11 cellular contexts compared by ENCODE assay signal in genomic region chr2:227461878-227462462, GRCh38. TPM values are rescaled to one million over a fixed set of nuclear protein-coding genes. Genes with fewer than 3 reads are reported as not detected.
DNase-seq lines count a peak whose midpoint lies in the region; ATAC-seq and TF ChIP-seq lines count a peak whose summit lies in the region.
"Had no signal": no experiment of that assay in that cellular context is flagged by ENCODE, and none has a peak within 500 bp of the region (broad histone marks: within the 10 kb centered on the region; RNA-seq: fewer than 3 reads in every experiment).

No MANE protein-coding gene starts in this region.

- no peak overlapping the region for H3K4me3 Mint-ChIP-seq in T-helper 1 cell treated with Interleukin-12 subunit alpha and Interleukin-12 subunit beta and Interleukin-4 antibody, amounts not matched to agents 30 μg/mL and 1 μg/mL, for 36 hours
- H3K4me3 Mint-ChIP-seq: CD8-positive, alpha-beta T cell; endodermal cell had no signal

- no peaks in the 10 kb centered on the region for H3K27me3 Mint-ChIP-seq in T-helper 1 cell treated with Interleukin-12 subunit alpha and Interleukin-12 subunit beta and Interleukin-4 antibody, amounts not matched to agents 30 μg/mL and 1 μg/mL, for 36 hours (ENCODE audit: low read depth)

- H3K9me3 Mint-ChIP-seq in T-helper 1 cell treated with Interleukin-12 subunit alpha and Interleukin-12 subunit beta and Interleukin-4 antibody, amounts not matched to agents 30 μg/mL and 1 μg/mL, for 36 hours: no peaks in the 10 kb centered on the region
- H3K9me3 Mint-ChIP-seq: CD8-positive, alpha-beta T cell; endodermal cell had no signal

- no peaks in the 10 kb centered on the region for H3K27me3 ChIP-seq in GM06990 (replicated peaks; ENCODE audit: control insufficient read depth, insufficient read depth, low read length)
- no peaks in the 10 kb centered on the region for H3K27me3 ChIP-seq in A673 (replicated peaks; ENCODE audit: insufficient read depth, low read depth, low read length, poor library complexity)

- no peaks in the 10 kb centered on the region for H3K9me3 ChIP-seq in A673 (ENCODE audit: low read depth, low read length, poor library complexity, severe bottlenecking)

- POLR2A ChIA-PET in A673 (lab: Charles Lee; ENCODE audit: low non-redundant PET): no interaction called here

- H3K4me1 ChIP-seq in A673 (ENCODE audit: insufficient read depth, low read length, poor library complexity, severe bottlenecking): peaks cover 11% of the 10 kb centered on the region

- no TSS peak for BruUV-seq in A673 (replicated peaks; lab: Mats Ljungman, UMichigan)

- no peak overlapping the region for H3K27ac ChIP-seq in A673 (ENCODE audit: low read depth, low read length, poor library complexity, severe bottlenecking)

- intact Hi-C loops in A673 (cut with micrococcal nuclease; ENCODE audit: unreplicated experiment): no loop called here

- no peaks in the 10 kb centered on the region for H3K36me3 Mint-ChIP-seq in T-helper 1 cell treated with Interleukin-12 subunit alpha and Interleukin-12 subunit beta and Interleukin-4 antibody, amounts not matched to agents 30 μg/mL and 1 μg/mL, for 36 hours (ENCODE audit: low read depth)
- H3K36me3 Mint-ChIP-seq: CD8-positive, alpha-beta T cell had no signal

- peak; percentile 18 for ATAC-seq in GM19324 (IDR thresholded peaks at IDR 0.05; ENCODE audit: low FRiP score, unreplicated experiment)
- peak; percentile 21 for ATAC-seq in HG02885 (IDR thresholded peaks at IDR 0.05; ENCODE audit: poor library complexity, unreplicated experiment)
- ATAC-seq: CD8-positive, alpha-beta T cell had no signal

- DNase-seq in GM06990 (ENCODE audit: extremely low read depth, insufficient read length) (no peak), A673 (ENCODE audit: low spot score) (no peak), SKM-1 (lab: John Stamatoyannopoulos, UW; ENCODE audit: unreplicated experiment) (no peak), NCI-H2171 (lab: John Stamatoyannopoulos, UW) (no peak), cortex of kidney (lab: John Stamatoyannopoulos, UW) (no peak)
- DNase-seq: CD8-positive, alpha-beta T cell; endodermal cell; NCI-H524 had no signal

- H3K36me3 ChIP-seq in GM06990 (ENCODE audit: control insufficient read depth, insufficient read depth, low read length) (no peaks in the 10 kb centered on the region), A673 (ENCODE audit: insufficient read depth, low read length, poor library complexity, severe bottlenecking) (no peaks in the 10 kb centered on the region)

- TF ChIP-seq CTCF in GM06990 (IDR thresholded peaks at IDR 0.05; ENCODE audit: insufficient read depth, low read length, poor library complexity, severe bottlenecking): no peak
- TF ChIP-seq CTCF in A673 (conservative IDR thresholded peaks at IDR 0.05; ENCODE audit: low read depth, low read length): no peak

- peak overlapping the region; percentile 34 for H3K4me3 ChIP-seq in GM06990 (replicated peaks; ENCODE audit: low read depth, low read length)
- H3K4me3 ChIP-seq in A673 (ENCODE audit: low read depth, low read length, poor library complexity, severe bottlenecking): no peak overlapping the region

- H3K27ac Mint-ChIP-seq in T-helper 1 cell treated with Interleukin-12 subunit alpha and Interleukin-12 subunit beta and Interleukin-4 antibody, amounts not matched to agents 30 μg/mL and 1 μg/mL, for 36 hours: peak overlapping the region; percentile 11
- H3K27ac Mint-ChIP-seq: CD8-positive, alpha-beta T cell; endodermal cell had no signal

- peaks cover 49% of the 10 kb centered on the region for H3K4me1 Mint-ChIP-seq in T-helper 1 cell treated with Interleukin-12 subunit alpha and Interleukin-12 subunit beta and Interleukin-4 antibody, amounts not matched to agents 30 μg/mL and 1 μg/mL, for 36 hours (ENCODE audit: low read depth)

- CTCF ChIA-PET in A673 (lab: Charles Lee): no interaction called here

RNA-seq across cellular contexts. Expression of gene AGFG1, which starts 10.0 kb away (rescaled TPM):
- 118 and 122 TPM in 2 replicates for total RNA-seq in A673 (2021)
